15 cellular contexts compared by ENCODE assay signal in genomic region chr10:470339-471003, GRCh38.
DNase-seq lines count a peak whose midpoint lies in the region; ATAC-seq and TF ChIP-seq lines count a peak whose summit lies in the region.
"Had no signal": no experiment of that assay in that cellular context is flagged by ENCODE, and none has a peak within 500 bp of the region (broad histone marks: within the 10 kb centered on the region; RNA-seq: fewer than 3 reads in every experiment).

No MANE protein-coding gene starts in this region.

- no peaks in the 10 kb centered on the region for H3K4me1 ChIP-seq in esophagus muscularis mucosa
- H3K4me1 ChIP-seq: A549, thyroid gland had no signal

- no peak for TF ChIP-seq CTCF in esophagus muscularis mucosa (IDR thresholded peaks at IDR 0.05)

- TF ChIP-seq POLR2A in esophagus muscularis mucosa (IDR thresholded peaks at IDR 0.05; ENCODE audit: low read depth) = no peak

- H3K4me3 ChIP-seq in esophagus muscularis mucosa = no peak overlapping the region
- H3K4me3 ChIP-seq: A549, thyroid gland had no signal

- ATAC-seq in left colon = no peak
- no peak for ATAC-seq in HG03442 (IDR thresholded peaks at IDR 0.05; ENCODE audit: unreplicated experiment)
- ATAC-seq: A549 had no signal

- H3K27ac ChIP-seq in esophagus muscularis mucosa (replicated peaks in 1 of 4) = no peak overlapping the region
- H3K27ac ChIP-seq: A549, thyroid gland had no signal

- DNase-seq in stimulated activated CD4-positive, alpha-beta T cell treated with anti-CD3 and anti-CD28 coated beads, Interleukin-15, amount 100 ng/mL, for 24 hours = peak; percentile 27
- no peak for DNase-seq in stimulated activated CD4-positive, alpha-beta T cell treated with anti-CD3 and anti-CD28 coated beads, Interleukin-12 subunit alpha, Interleukin-12 subunit beta, amount 100 ng/mL, for 4 hours
- DNase-seq in activated effector memory CD4-positive, alpha-beta T cell treated with Interleukin-2 at 50 U/mL for 16 hours = peak; percentile 49
- peak; percentile 87 for DNase-seq in esophagus muscularis mucosa (ENCODE audit: extremely low spot score)
- no peak for DNase-seq in left colon
- DNase-seq in dermis blood vessel endothelial cell = no peak
- no peak for DNase-seq in NCI-H510A treated with DMSO at 0.1 percent for 48 hours (lab: John Stamatoyannopoulos, UW)
- DNase-seq: cerebellar nuclear complex, COR-L47, GDM1, NCI-H187 treated with DMSO at 0.1 percent for 48 hours, NCI-H82, thyroid gland had no signal

- peaks cover 11 to 60% (median 36%) of the 10 kb centered on the region in 4 donors for H3K36me3 ChIP-seq in esophagus muscularis mucosa
- H3K36me3 ChIP-seq: thyroid gland had no signal

- H3K9me3 ChIP-seq in esophagus muscularis mucosa = no peaks in the 10 kb centered on the region
- H3K9me3 ChIP-seq: A549, thyroid gland had no signal

- no peaks in the 10 kb centered on the region for H3K27me3 ChIP-seq in esophagus muscularis mucosa
- H3K27me3 ChIP-seq: thyroid gland had no signal

- 94% methylated on average over 19 of the region's 20 CpGs for WGBS in esophagus muscularis mucosa

- no peak for TF ChIP-seq EP300 in esophagus muscularis mucosa (IDR thresholded peaks at IDR 0.05)

- intact Hi-C loops in esophagus muscularis mucosa (cut with DNase I) (no loop called here), left colon (cut with DNase I, micrococcal nuclease) (no loop called here)

Comparison
In these comparisons a context has a peak if more than half of its experiments do, and no peak if none do; other contexts are left out.
1. DNase-seq: peak in stimulated activated CD4-positive, alpha-beta T cell treated with anti-CD3 and anti-CD28 coated beads, Interleukin-15, amount 100 ng/mL, for 24 hours (single experiment), activated effector memory CD4-positive, alpha-beta T cell treated with Interleukin-2 at 50 U/mL for 16 hours (single experiment) and esophagus muscularis mucosa (single experiment); none in stimulated activated CD4-positive, alpha-beta T cell treated with anti-CD3 and anti-CD28 coated beads, Interleukin-12 subunit alpha, Interleukin-12 subunit beta, amount 100 ng/mL, for 4 hours (single experiment), left colon (0 of 2), dermis blood vessel endothelial cell (single experiment) and NCI-H510A treated with DMSO at 0.1 percent for 48 hours (single experiment).